ENCODE assay signal across 8 cellular contexts in genomic region chr22:39520874-39521857, GRCh38. TPM values are rescaled to one million over a fixed set of nuclear protein-coding genes. Genes with fewer than 3 reads are reported as not detected.
A peak's percentile ranks its signal among the peaks of the same experiment; 100 is the strongest.
DNase-seq lines count a peak whose midpoint lies in the region; ATAC-seq and TF ChIP-seq lines count a peak whose summit lies in the region.

No MANE protein-coding gene starts in this region.

- H3K4me1 ChIP-seq in adrenal gland (replicated peaks in 1 of 2) (peaks cover 33 to 53% of the 10 kb centered on the region in 2 donors), heart right ventricle (peaks cover 29 to 63% (median 56%) of the 10 kb centered on the region in 9 donors), prostate gland (replicated peaks) (peaks cover 17% of the 10 kb centered on the region)

- 1 to 3% (median 2%) methylated on average over 17 to 55 of the region's 55 CpGs for WGBS in adrenal gland, 4 donors
- WGBS in heart right ventricle, 2 donors = 1% methylated on average over 55 of the region's 55 CpGs
- WGBS in prostate gland = 1% methylated on average over 55 of the region's 55 CpGs

- H3K27ac ChIP-seq in adrenal gland = peak overlapping the region; percentile 94 to 99 (median 98)
- peak overlapping the region; percentile 97 to 100 (median 100) for H3K27ac ChIP-seq in heart right ventricle
- peak overlapping the region; percentile 100 for H3K27ac ChIP-seq in prostate gland

- H3K9me3 ChIP-seq in adrenal gland (replicated peaks in 1 of 3) = no peaks in the 10 kb centered on the region
- no peaks in the 10 kb centered on the region for H3K9me3 ChIP-seq in heart right ventricle
- no peaks in the 10 kb centered on the region for H3K9me3 ChIP-seq in prostate gland

- H3K4me3 ChIP-seq in adrenal gland (peak overlapping the region; percentile 76 to 100 (median 92)), heart right ventricle (peak overlapping the region; percentile 81 to 100 (median 98)), prostate gland (peak overlapping the region; percentile 100)

- DNase-seq in Ammon's horn (ENCODE audit: low spot score) (peak; percentile 61), SW480 (ENCODE audit: low spot score) (peak; percentile 60), adrenal gland (peak; percentile 78 to 87 (median 82)), heart right ventricle (peak; percentile 86 to 88), prostate gland (ENCODE audit: low spot score) (peak; percentile 66), OCI-M2 (lab: John Stamatoyannopoulos, UW; ENCODE audit: unreplicated experiment) (no peak)

- H3K27me3 ChIP-seq in adrenal gland (no peaks in the 10 kb centered on the region), heart right ventricle (no peaks in the 10 kb centered on the region), prostate gland (replicated peaks; ENCODE audit: insufficient read depth) (no peaks in the 10 kb centered on the region)

- intact Hi-C loops in adrenal gland (cut with DNase I) (loop anchor here in 1 of 2 donors (10.0 kb wide), 2 partner anchors 176 to 346 kb away; partner anchors contain the start of gene SYNGR1), heart right ventricle (cut with DNase I) (loop anchor here in 8 of 10 donors (1.0 to 10.0 kb wide), 9 partner anchors 18 to 356 kb away; partner anchors contain the start of genes RPL3 (in 5 of the 8), SYNGR1 (in 3 of the 8) and MIEF1 (in 2 of the 8)), prostate gland (cut with DNase I) (loop anchor here (5.0 to 10.0 kb wide), 2 partner anchors 176 to 649 kb away; partner anchors contain the start of genes CBX6 and SYNGR1)

- H3K36me3 ChIP-seq in adrenal gland (replicated peaks in 1 of 2) (peaks cover 0 to 40% of the 10 kb centered on the region in 2 donors), heart right ventricle (peaks cover 0 to 66% (median 23%) of the 10 kb centered on the region in 9 donors), prostate gland (peaks cover 6 to 17% of the 10 kb centered on the region in 2 donors)

- peak; percentile 10 for ATAC-seq in GM19025 (IDR thresholded peaks at IDR 0.05; ENCODE audit: low read depth, unreplicated experiment)
- ATAC-seq in HG03521 (IDR thresholded peaks at IDR 0.05; ENCODE audit: unreplicated experiment) = peak; percentile 21
- ATAC-seq in heart right ventricle = peak; percentile 47 to 83 (median 72)

- peak in 1 of 6 experiments; percentile 12 for TF ChIP-seq CTCF in adrenal gland (IDR thresholded peaks at IDR 0.05)
- no peak for TF ChIP-seq CTCF in heart right ventricle (IDR thresholded peaks at IDR 0.05)
- no peak for TF ChIP-seq CTCF in prostate gland (IDR thresholded peaks at IDR 0.05)

- no peak for TF ChIP-seq POLR2A in adrenal gland (IDR thresholded peaks at IDR 0.05)
- TF ChIP-seq POLR2A in prostate gland (IDR thresholded peaks at IDR 0.05) = no peak

RNA-seq across cellular contexts. Expression of gene ATF4, which starts 0.8 kb away (rescaled TPM):
- total RNA-seq in adrenal gland (100 to 1,000 TPM; 207 to 498 (median 324) TPM), heart right ventricle (100 to 1,000 TPM in 9 of 10 donors, 10 to 100 TPM in 1; 95.2 to 319 (median 133) TPM), prostate gland (100 to 1,000 TPM; 294 to 334 TPM)
- polyA plus RNA-seq in adrenal gland (1,000 to 10,000 TPM in 2 of 3 donors, 100 to 1,000 TPM in 1; 619 to 1,513 (median 1,039) TPM), heart right ventricle (100 to 1,000 TPM; 439 to 637 TPM)

RNA-seq across cellular contexts. Expression of gene RPS19BP1, which starts 11.4 kb away (rescaled TPM):
- 100 to 1,000 TPM in 4 of 8 donors, 10 to 100 TPM in 4; 80.4 to 250 (median 132) TPM for total RNA-seq in adrenal gland
- polyA plus RNA-seq in adrenal gland = 100 to 1,000 TPM in 2 of 3 donors, 10 to 100 TPM in 1; 39.5 to 217 (median 174) TPM
- 10 to 100 TPM; 31.3 to 64.0 (median 37.2) TPM for total RNA-seq in heart right ventricle
- 100 to 1,000 TPM; 154 to 222 TPM for polyA plus RNA-seq in heart right ventricle
- total RNA-seq in prostate gland = 100 to 1,000 TPM; 186 to 264 TPM

RNA-seq across cellular contexts. Expression of gene MIEF1, which starts 19.1 kb away (rescaled TPM):
- total RNA-seq in adrenal gland = 10 to 100 TPM; 24.4 to 44.2 (median 26.9) TPM
- 10 to 100 TPM in 1 of 3 donors, 1 to 10 TPM in 2; 5.1 to 27.0 (median 6.9) TPM for polyA plus RNA-seq in adrenal gland
- 10 to 100 TPM; 12.8 to 35.8 (median 17.5) TPM for total RNA-seq in heart right ventricle
- polyA plus RNA-seq in heart right ventricle = 1 to 10 TPM; 7.0 to 9.1 TPM
- total RNA-seq in prostate gland = 10 to 100 TPM; 24.0 to 38.6 TPM

RNA-seq across cellular contexts. Expression of gene CACNA1I, which starts 49.4 kb away (rescaled TPM):
- total RNA-seq in adrenal gland (10 to 100 TPM in 2 of 8 donors, 1 to 10 TPM in 6; 1.1 to 11.8 (median 3.2) TPM), heart right ventricle (under 1 TPM in 5 of 10 donors, not detected in 5; 0.04 to 0.06 (median 0.05) TPM), prostate gland (under 1 TPM; 0.05 to 0.68 TPM)
- polyA plus RNA-seq in adrenal gland (10 to 100 TPM in 1 of 3 donors, 1 to 10 TPM in 1, under 1 TPM in 1; 0.46 to 20.1 (median 7.4) TPM), heart right ventricle (under 1 TPM in 1 of 2 donors, not detected in 1; under 0.01 TPM)

Comparison
In these comparisons a context has a peak if more than half of its experiments do, and no peak if none do; other contexts are left out.
1. ATAC-seq: peak in every context shown above with its lines; median percentile 72 in heart right ventricle; 21 in HG03521; 10 in GM19025.